Comparison of ENCODE assay signal across 8 cellular contexts in genomic region chr4:140151700-140152014, GRCh38. TPM values are rescaled to one million over a fixed set of nuclear protein-coding genes. Genes with fewer than 3 reads are reported as not detected.
A peak's percentile ranks its signal among the peaks of the same experiment; 100 is the strongest.
DNase-seq lines count a peak whose midpoint lies in the region; ATAC-seq and TF ChIP-seq lines count a peak whose summit lies in the region.

No MANE protein-coding gene starts in this region.

- H3K4me2 ChIP-seq in MM.1S (ENCODE audit: low read depth, low read length): peak overlapping the region; percentile 89

- TF ChIP-seq POLR2A in vagina (IDR thresholded peaks at IDR 0.05): no peak

- no peaks in the 10 kb centered on the region for H3K9me3 ChIP-seq in MM.1S (replicated peaks; ENCODE audit: insufficient read depth, low read length)
- no peaks in the 10 kb centered on the region for H3K9me3 ChIP-seq in vagina

- H4K20me1 ChIP-seq in MM.1S (ENCODE audit: insufficient read depth, low read length): no peaks in the 10 kb centered on the region

- DNase-seq in DMS153 (lab: John Stamatoyannopoulos, UW): peak; percentile 93
- peak; percentile 79 for DNase-seq in MM.1S
- DNase-seq in RPMI7951 (ENCODE audit: low read depth): peak; percentile 80
- DNase-seq in activated naive CD8-positive, alpha-beta T cell treated with anti-CD3 and anti-CD28 coated beads, Interleukin-2, amount 50 U/mL, for 16 hours (ENCODE audit: low read depth, low spot score): peak; percentile 35
- DNase-seq in Right ventricle myocardium inferior (ENCODE audit: missing footprints): peak; percentile 85
- DNase-seq in nucleus accumbens (lab: John Stamatoyannopoulos, UW): peak in 48 of 56 donors; percentile 7 to 84 (median 55)
- peak in 1 of 2 donors; percentile 90 for DNase-seq in vagina (ENCODE audit: extremely low spot score in 2 of 2)

- H3K27ac ChIP-seq in MM.1S (ENCODE audit: low read length) (peak overlapping the region; percentile 93; the same call in 1 of the 2 replicates), vagina (peak overlapping the region; percentile 94)

- peak overlapping the region; percentile 99 for H2AFZ ChIP-seq in MM.1S (ENCODE audit: low read length)

- intact Hi-C loops in Right ventricle myocardium inferior (cut with DNase I) (loop anchor here (2.0 to 5.0 kb wide), 9 partner anchors 87 to 484 kb away; partner anchors contain the start of gene MGST2), vagina (cut with DNase I) (loop anchor here (5.0 to 10.0 kb wide), 2 partner anchors 107 to 414 kb away; no protein-coding TSS in a partner anchor)

- H3K79me2 ChIP-seq in MM.1S (ENCODE audit: low read length): no peaks in the 10 kb centered on the region

- TF ChIP-seq CTCF in MM.1S (IDR thresholded peaks at IDR 0.05; ENCODE audit: low read length) (no peak), vagina (IDR thresholded peaks at IDR 0.05) (no peak)

- H3K36me3 ChIP-seq in MM.1S (replicated peaks; ENCODE audit: insufficient read depth, low read length) (no peaks in the 10 kb centered on the region), vagina (no peaks in the 10 kb centered on the region)

- H3K9ac ChIP-seq in MM.1S (ENCODE audit: low read length): peak overlapping the region; percentile 67

- peaks cover 49% of the 10 kb centered on the region for H3F3A ChIP-seq in MM.1S (ENCODE audit: insufficient read depth, low read length)

- H3K4me3 ChIP-seq in MM.1S (ENCODE audit: low read length): peak overlapping the region; percentile 94
- peak overlapping the region; percentile 72 to 73 for H3K4me3 ChIP-seq in vagina

- ATAC-seq in Right ventricle myocardium inferior: peak; percentile 49
- no peak for ATAC-seq in HG02884 (IDR thresholded peaks at IDR 0.05; ENCODE audit: unreplicated experiment)

- H3K9me2 ChIP-seq in MM.1S (replicated peaks; ENCODE audit: insufficient read depth, low read length): no peaks in the 10 kb centered on the region

- peaks cover 19% of the 10 kb centered on the region for H3K27me3 ChIP-seq in MM.1S (replicated peaks; ENCODE audit: insufficient read depth, low read length)
- no peaks in the 10 kb centered on the region for H3K27me3 ChIP-seq in vagina

- H3K4me1 ChIP-seq in MM.1S (ENCODE audit: low read length) (peaks cover 21% of the 10 kb centered on the region), vagina (peaks cover 15% of the 10 kb centered on the region)

RNA-seq across cellular contexts. Expression of gene MAML3, which starts 2.3 kb away (rescaled TPM):
- total RNA-seq in RPMI7951 (2014; rRNA removed; shearing (Covaris generic)): 1.9 and 3.2 TPM in 2 replicates
- total RNA-seq in Right ventricle myocardium inferior (2.3 TPM), vagina (16.2 TPM)
